In the genomic region with DNA sequence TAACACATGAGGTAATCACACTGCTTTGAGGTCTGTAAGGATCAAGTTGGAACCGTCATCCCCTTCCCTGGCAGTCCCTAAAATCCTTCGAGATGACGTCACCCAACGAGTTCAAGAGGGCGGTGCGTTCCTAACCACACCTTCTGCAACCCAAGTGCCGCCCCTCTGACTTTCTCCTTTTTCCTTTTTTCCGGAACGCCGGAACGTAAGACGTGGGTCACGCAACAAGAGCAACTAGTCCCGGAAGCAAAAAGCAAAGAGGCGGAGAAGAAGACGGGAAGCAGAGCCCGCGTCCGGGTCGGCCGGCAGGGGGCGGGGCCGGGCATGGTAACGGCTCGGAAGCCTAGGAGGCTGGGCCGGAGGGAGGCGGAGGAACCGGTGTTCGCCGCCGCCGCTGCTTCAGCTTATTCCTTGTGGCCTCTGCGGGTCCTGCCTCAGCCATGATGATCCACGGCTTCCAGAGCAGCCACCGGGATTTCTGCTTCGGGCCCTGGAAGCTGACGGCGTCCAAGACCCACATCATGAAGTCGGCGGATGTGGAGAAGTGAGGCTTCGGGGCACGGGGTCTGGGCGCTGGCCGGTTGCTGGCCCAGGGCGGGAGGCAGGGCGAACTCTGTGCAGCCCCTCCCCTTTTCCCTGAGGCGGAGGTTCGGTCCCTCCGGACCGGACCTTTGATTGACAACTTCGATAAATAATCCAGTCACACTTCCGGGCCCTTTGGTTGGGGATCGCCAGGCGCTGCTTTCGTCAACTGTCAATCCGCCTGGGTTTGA, we compare ENCODE assay signal across 1 cellular context.
TF ChIP-seq lines count a peak whose summit lies in the region.

TIPRL (plus strand) TSS at position 325 of the 773 bp plus-strand sequence; CDS start at position 441, 116 bp downstream.

TF ChIP-seq in K562, 482 proteins besides CTCF, POLR2A, EP300 and RAD21 (continued from another document and continues in another):
- TF ChIP-seq, protein P1, sequence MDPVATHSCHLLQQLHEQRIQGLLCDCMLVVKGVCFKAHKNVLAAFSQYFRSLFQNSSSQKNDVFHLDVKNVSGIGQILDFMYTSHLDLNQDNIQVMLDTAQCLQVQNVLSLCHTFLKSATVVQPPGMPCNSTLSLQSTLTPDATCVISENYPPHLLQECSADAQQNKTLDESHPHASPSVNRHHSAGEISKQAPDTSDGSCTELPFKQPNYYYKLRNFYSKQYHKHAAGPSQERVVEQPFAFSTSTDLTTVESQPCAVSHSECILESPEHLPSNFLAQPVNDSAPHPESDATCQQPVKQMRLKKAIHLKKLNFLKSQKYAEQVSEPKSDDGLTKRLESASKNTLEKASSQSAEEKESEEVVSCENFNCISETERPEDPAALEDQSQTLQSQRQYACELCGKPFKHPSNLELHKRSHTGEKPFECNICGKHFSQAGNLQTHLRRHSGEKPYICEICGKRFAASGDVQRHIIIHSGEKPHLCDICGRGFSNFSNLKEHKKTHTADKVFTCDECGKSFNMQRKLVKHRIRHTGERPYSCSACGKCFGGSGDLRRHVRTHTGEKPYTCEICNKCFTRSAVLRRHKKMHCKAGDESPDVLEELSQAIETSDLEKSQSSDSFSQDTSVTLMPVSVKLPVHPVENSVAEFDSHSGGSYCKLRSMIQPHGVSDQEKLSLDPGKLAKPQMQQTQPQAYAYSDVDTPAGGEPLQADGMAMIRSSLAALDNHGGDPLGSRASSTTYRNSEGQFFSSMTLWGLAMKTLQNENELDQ (CRISPR knock-in tag; IDR thresholded peaks at IDR 0.05; ENCODE audit: borderline replicate concordance) = no peak
- TF ChIP-seq ZKSCAN8 (CRISPR knock-in tag; IDR thresholded peaks at IDR 0.05) (no peak), SMARCA5 (IDR thresholded peaks at IDR 0.05) (no peak), ADNP (tag; IDR thresholded peaks at IDR 0.05) (no peak), PHF21A (IDR thresholded peaks at IDR 0.05; ENCODE audit: borderline replicate concordance, low read depth) (no peak; the same call in 1 of the 2 replicates), RBFOX2 (IDR thresholded peaks at IDR 0.05; ENCODE audit: low read depth, low read length) (peak; percentile 95), SPI1 (IDR thresholded peaks at IDR 0.05; ENCODE audit: borderline replicate concordance, low read depth, low read length) (peak; percentile 21; the same call in 1 of the 2 replicates), CEBPB (tag; IDR thresholded peaks at IDR 0.05) (peak; percentile 77), TCF7 (IDR thresholded peaks at IDR 0.05; ENCODE audit: borderline replicate concordance) (no peak), HNRNPLL (IDR thresholded peaks at IDR 0.05; ENCODE audit: low read depth, low read length, poor library complexity, severe bottlenecking) (peak; percentile 99), ZNF280A (IDR thresholded peaks at IDR 0.05; ENCODE audit: low read depth, partially characterized antibody) (no peak), CBX1 (IDR thresholded peaks at IDR 0.05; ENCODE audit: low read depth) (no peak; the same call in 1 of the 2 replicates), RCOR1 (IDR thresholded peaks at IDR 0.05; ENCODE audit: borderline replicate concordance in 1 of 2, low read depth in 2 of 2, low read length in 2 of 2) (peak; percentile 20 to 66; a peak in 2 of 4 replicates), MYNN (IDR thresholded peaks at IDR 0.05) (no peak; the same call in 1 of the 2 replicates), MYNN (CRISPR knock-in tag; IDR thresholded peaks at IDR 0.05) (no peak), TRIM25 (IDR thresholded peaks at IDR 0.05; ENCODE audit: borderline replicate concordance) (no peak), NFATC3 (IDR thresholded peaks at IDR 0.05) (no peak), PHF8 (IDR thresholded peaks at IDR 0.05; ENCODE audit: borderline replicate concordance, low read length) (peak; percentile 95), CTBP1 (IDR thresholded peaks at IDR 0.05; ENCODE audit: borderline replicate concordance) (peak; percentile 85; the same call in 1 of the 2 replicates), E4F1 (CRISPR knock-in tag; IDR thresholded peaks at IDR 0.05; ENCODE audit: borderline replicate concordance) (no peak), SRSF7 (optimal IDR thresholded peaks at IDR 0.05; ENCODE audit: low read depth, low read length) (no peak), SMC3 (conservative IDR thresholded peaks at IDR 0.05; ENCODE audit: insufficient read depth, low read depth, low read length) (peak; percentile 33), NELFE (IDR thresholded peaks at IDR 0.05; ENCODE audit: insufficient read depth, insufficient read length) (no peak), ATF2 (CRISPR knock-in tag; IDR thresholded peaks at IDR 0.05) (peak; percentile 96; the same call in 1 of the 2 replicates), ZNF263 (CRISPR knock-in tag; IDR thresholded peaks at IDR 0.05; ENCODE audit: borderline replicate concordance) (peak; percentile 98), FOXK1 (CRISPR knock-in tag; IDR thresholded peaks at IDR 0.05; ENCODE audit: borderline replicate concordance) (0 out of 2 replicates have a peak, but pooled peaks have one; percentile 82), RUNX1 (IDR thresholded peaks at IDR 0.05; ENCODE audit: low read depth) (0 out of 2 replicates have a peak, but pooled peaks have one; percentile 10), BCOR (IDR thresholded peaks at IDR 0.05) (no peak; the same call in 1 of the 2 replicates), RFX1 (IDR thresholded peaks at IDR 0.05) (peak; percentile 55), KAT7 (CRISPR knock-in tag; IDR thresholded peaks at IDR 0.05; ENCODE audit: borderline replicate concordance) (0 out of 2 replicates have a peak, but pooled peaks have one; percentile 83), EGR1 (conservative IDR thresholded peaks at IDR 0.05) (peak; percentile 81), HMG20A (CRISPR knock-in tag; conservative IDR thresholded peaks at IDR 0.05) (no peak), ZNF384 (IDR thresholded peaks at IDR 0.05; ENCODE audit: low read depth, low read length) (no peak; the same call in none of the 2 replicates), XRCC5 (IDR thresholded peaks at IDR 0.05; ENCODE audit: low read depth, low read length) (peak; percentile 64), KLF6 (CRISPR knock-in tag; IDR thresholded peaks at IDR 0.05; ENCODE audit: borderline replicate concordance) (no peak; the same call in 1 of the 2 replicates), ZNF449 (CRISPR knock-in tag; IDR thresholded peaks at IDR 0.05) (peak; percentile 86), HMBOX1 (IDR thresholded peaks at IDR 0.05) (no peak; the same call in 1 of the 2 replicates), NFIC (IDR thresholded peaks at IDR 0.05) (no peak; the same call in 1 of the 2 replicates), ZSCAN29 (IDR thresholded peaks at IDR 0.05) (no peak), ZNF668 (CRISPR knock-in tag; IDR thresholded peaks at IDR 0.05) (no peak), ZNF324 (CRISPR knock-in tag; IDR thresholded peaks at IDR 0.05) (no peak; the same call in 1 of the 2 replicates), STAT5B (CRISPR knock-in tag; IDR thresholded peaks at IDR 0.05) (no peak)
- TF ChIP-seq, protein P2, sequence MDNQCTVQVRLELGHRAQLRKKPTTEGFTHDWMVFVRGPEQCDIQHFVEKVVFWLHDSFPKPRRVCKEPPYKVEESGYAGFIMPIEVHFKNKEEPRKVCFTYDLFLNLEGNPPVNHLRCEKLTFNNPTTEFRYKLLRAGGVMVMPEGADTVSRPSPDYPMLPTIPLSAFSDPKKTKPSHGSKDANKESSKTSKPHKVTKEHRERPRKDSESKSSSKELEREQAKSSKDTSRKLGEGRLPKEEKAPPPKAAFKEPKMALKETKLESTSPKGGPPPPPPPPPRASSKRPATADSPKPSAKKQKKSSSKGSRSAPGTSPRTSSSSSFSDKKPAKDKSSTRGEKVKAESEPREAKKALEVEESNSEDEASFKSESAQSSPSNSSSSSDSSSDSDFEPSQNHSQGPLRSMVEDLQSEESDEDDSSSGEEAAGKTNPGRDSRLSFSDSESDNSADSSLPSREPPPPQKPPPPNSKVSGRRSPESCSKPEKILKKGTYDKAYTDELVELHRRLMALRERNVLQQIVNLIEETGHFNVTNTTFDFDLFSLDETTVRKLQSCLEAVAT (IDR thresholded peaks at IDR 0.05) = no peak
- TF ChIP-seq, protein P3, sequence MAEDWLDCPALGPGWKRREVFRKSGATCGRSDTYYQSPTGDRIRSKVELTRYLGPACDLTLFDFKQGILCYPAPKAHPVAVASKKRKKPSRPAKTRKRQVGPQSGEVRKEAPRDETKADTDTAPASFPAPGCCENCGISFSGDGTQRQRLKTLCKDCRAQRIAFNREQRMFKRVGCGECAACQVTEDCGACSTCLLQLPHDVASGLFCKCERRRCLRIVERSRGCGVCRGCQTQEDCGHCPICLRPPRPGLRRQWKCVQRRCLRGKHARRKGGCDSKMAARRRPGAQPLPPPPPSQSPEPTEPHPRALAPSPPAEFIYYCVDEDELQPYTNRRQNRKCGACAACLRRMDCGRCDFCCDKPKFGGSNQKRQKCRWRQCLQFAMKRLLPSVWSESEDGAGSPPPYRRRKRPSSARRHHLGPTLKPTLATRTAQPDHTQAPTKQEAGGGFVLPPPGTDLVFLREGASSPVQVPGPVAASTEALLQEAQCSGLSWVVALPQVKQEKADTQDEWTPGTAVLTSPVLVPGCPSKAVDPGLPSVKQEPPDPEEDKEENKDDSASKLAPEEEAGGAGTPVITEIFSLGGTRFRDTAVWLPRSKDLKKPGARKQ (CRISPR knock-in tag; IDR thresholded peaks at IDR 0.05) = no peak
